Comparison of ENCODE assay signal across 1 cellular context in the genomic region with DNA sequence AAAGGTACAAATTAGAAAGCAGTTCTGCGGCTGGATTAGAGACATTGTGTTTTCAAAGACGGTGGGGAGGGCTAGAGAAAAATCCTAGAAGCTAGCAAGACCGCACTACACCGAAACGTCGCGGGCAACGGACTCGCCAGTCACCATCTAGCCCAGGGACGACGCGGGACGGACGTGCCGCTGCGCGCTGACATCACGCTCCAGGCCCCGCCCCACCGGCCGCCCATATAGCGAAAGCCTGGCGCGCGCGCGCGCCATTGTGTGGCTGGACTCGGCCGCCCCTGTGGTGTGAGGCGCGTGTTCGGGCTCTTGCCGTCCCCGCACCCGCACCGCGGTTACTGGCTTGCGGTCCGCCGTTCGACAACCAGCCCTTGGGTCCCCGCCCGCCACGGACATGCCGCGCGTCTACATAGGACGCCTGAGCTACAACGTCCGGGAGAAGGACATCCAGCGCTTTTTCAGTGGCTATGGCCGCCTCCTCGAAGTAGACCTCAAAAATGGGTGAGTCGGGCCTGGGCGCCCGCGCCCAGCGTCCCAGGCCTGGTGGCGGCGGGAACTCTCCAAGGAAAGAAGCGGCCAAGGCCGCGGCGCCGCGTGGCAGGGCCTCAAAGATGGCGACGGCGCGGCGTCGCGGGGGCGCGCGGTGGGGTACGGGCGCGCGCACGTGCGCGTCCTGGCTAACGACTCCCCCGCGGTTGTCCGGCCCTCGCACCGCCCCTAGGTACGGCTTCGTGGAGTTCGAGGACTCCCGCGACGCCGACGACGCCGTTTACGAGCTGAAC.
TF ChIP-seq lines count a peak whose summit lies in the region.

A gene (plus strand): TSS at position 257 of the 782 bp plus-strand sequence. CDS start 138 bp downstream, at position 395.

TF ChIP-seq in A549, 52 proteins besides CTCF, POLR2A, EP300 and RAD21 (continued from another document):
- TF ChIP-seq, protein P1, sequence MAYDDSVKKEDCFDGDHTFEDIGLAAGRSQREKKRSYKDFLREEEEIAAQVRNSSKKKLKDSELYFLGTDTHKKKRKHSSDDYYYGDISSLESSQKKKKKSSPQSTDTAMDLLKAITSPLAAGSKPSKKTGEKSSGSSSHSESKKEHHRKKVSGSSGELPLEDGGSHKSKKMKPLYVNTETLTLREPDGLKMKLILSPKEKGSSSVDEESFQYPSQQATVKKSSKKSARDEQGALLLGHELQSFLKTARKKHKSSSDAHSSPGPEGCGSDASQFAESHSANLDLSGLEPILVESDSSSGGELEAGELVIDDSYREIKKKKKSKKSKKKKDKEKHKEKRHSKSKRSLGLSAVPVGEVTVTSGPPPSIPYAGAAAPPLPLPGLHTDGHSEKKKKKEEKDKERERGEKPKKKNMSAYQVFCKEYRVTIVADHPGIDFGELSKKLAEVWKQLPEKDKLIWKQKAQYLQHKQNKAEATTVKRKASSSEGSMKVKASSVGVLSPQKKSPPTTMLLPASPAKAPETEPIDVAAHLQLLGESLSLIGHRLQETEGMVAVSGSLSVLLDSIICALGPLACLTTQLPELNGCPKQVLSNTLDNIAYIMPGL (CRISPR knock-in tag; IDR thresholded peaks at IDR 0.05; ENCODE audit: borderline replicate concordance) = peak; percentile 85; the same call in 1 of the 2 replicates
- TF ChIP-seq JUN (IDR thresholded peaks at IDR 0.05) = peak; percentile 98 to 99
- TF ChIP-seq SMC3 (IDR thresholded peaks at IDR 0.05) = no peak
- TF ChIP-seq, protein P2, sequence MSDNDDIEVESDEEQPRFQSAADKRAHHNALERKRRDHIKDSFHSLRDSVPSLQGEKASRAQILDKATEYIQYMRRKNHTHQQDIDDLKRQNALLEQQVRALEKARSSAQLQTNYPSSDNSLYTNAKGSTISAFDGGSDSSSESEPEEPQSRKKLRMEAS (IDR thresholded peaks at IDR 0.05) = peak; percentile 97
- TF ChIP-seq, protein P3, sequence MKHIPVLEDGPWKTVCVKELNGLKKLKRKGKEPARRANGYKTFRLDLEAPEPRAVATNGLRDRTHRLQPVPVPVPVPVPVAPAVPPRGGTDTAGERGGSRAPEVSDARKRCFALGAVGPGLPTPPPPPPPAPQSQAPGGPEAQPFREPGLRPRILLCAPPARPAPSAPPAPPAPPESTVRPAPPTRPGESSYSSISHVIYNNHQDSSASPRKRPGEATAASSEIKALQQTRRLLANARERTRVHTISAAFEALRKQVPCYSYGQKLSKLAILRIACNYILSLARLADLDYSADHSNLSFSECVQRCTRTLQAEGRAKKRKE (CRISPR knock-in tag; IDR thresholded peaks at IDR 0.05; ENCODE audit: low read depth) = peak; percentile 61; the same call in 1 of the 2 replicates
- peak; percentile 100 for TF ChIP-seq PHF8 (IDR thresholded peaks at IDR 0.05; ENCODE audit: borderline replicate concordance, low read depth)
- TF ChIP-seq ESRRA (IDR thresholded peaks at IDR 0.05; ENCODE audit: borderline replicate concordance, low read length) = no peak
- TF ChIP-seq, protein P4, sequence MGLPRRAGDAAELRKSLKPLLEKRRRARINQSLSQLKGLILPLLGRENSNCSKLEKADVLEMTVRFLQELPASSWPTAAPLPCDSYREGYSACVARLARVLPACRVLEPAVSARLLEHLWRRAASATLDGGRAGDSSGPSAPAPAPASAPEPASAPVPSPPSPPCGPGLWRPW (IDR thresholded peaks at IDR 0.05) = no peak
- no peak for TF ChIP-seq NFE2L2 (conservative IDR thresholded peaks at IDR 0.05; ENCODE audit: low read length)
- TF ChIP-seq HEYL (CRISPR knock-in tag; IDR thresholded peaks at IDR 0.05) = no peak
- 0 out of 2 replicates have a peak, but pooled peaks have one; percentile 13 for TF ChIP-seq KDM5A (IDR thresholded peaks at IDR 0.05)
- TF ChIP-seq, protein P5, sequence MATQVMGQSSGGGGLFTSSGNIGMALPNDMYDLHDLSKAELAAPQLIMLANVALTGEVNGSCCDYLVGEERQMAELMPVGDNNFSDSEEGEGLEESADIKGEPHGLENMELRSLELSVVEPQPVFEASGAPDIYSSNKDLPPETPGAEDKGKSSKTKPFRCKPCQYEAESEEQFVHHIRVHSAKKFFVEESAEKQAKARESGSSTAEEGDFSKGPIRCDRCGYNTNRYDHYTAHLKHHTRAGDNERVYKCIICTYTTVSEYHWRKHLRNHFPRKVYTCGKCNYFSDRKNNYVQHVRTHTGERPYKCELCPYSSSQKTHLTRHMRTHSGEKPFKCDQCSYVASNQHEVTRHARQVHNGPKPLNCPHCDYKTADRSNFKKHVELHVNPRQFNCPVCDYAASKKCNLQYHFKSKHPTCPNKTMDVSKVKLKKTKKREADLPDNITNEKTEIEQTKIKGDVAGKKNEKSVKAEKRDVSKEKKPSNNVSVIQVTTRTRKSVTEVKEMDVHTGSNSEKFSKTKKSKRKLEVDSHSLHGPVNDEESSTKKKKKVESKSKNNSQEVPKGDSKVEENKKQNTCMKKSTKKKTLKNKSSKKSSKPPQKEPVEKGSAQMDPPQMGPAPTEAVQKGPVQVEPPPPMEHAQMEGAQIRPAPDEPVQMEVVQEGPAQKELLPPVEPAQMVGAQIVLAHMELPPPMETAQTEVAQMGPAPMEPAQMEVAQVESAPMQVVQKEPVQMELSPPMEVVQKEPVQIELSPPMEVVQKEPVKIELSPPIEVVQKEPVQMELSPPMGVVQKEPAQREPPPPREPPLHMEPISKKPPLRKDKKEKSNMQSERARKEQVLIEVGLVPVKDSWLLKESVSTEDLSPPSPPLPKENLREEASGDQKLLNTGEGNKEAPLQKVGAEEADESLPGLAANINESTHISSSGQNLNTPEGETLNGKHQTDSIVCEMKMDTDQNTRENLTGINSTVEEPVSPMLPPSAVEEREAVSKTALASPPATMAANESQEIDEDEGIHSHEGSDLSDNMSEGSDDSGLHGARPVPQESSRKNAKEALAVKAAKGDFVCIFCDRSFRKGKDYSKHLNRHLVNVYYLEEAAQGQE (IDR thresholded peaks at IDR 0.05) = peak; percentile 52; the same call in 1 of the 2 replicates
- TF ChIP-seq, protein P6, sequence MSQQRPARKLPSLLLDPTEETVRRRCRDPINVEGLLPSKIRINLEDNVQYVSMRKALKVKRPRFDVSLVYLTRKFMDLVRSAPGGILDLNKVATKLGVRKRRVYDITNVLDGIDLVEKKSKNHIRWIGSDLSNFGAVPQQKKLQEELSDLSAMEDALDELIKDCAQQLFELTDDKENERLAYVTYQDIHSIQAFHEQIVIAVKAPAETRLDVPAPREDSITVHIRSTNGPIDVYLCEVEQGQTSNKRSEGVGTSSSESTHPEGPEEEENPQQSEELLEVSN (IDR thresholded peaks at IDR 0.05; ENCODE audit: borderline replicate concordance, low read depth) = peak; percentile 72
- no peak for TF ChIP-seq FOSL2 (IDR thresholded peaks at IDR 0.05)
- TF ChIP-seq FOSL2 (CRISPR knock-in tag; IDR thresholded peaks at IDR 0.05) = 0 out of 2 replicates have a peak, but pooled peaks have one; percentile 29
- no peak for TF ChIP-seq ZC3H11A (IDR thresholded peaks at IDR 0.05)
- no peak for TF ChIP-seq BHLHE40 (IDR thresholded peaks at IDR 0.05; ENCODE audit: low read depth, low read length)
- no peak for TF ChIP-seq HDAC2 (IDR thresholded peaks at IDR 0.05)
- TF ChIP-seq HOXB13 (CRISPR knock-in tag; IDR thresholded peaks at IDR 0.05; ENCODE audit: low read depth) = peak; percentile 81; the same call in 1 of the 2 replicates
- no peak for TF ChIP-seq RNF2 (IDR thresholded peaks at IDR 0.05; ENCODE audit: borderline replicate concordance, low read depth)
- no peak for TF ChIP-seq RARB (CRISPR knock-in tag; IDR thresholded peaks at IDR 0.05)
- TF ChIP-seq CBX8 (IDR thresholded peaks at IDR 0.05) = no peak
- no peak for TF ChIP-seq CBX2 (IDR thresholded peaks at IDR 0.05; ENCODE audit: borderline replicate concordance, low read depth)
- TF ChIP-seq NPAS2 (CRISPR knock-in tag; IDR thresholded peaks at IDR 0.05; ENCODE audit: borderline replicate concordance) = peak; percentile 9; the same call in 1 of the 2 replicates
- 0 out of 2 replicates have a peak, but pooled peaks have one; percentile 31 for TF ChIP-seq HOXA7 (CRISPR knock-in tag; IDR thresholded peaks at IDR 0.05)
- no peak for TF ChIP-seq ZSCAN20 (CRISPR knock-in tag; IDR thresholded peaks at IDR 0.05)
- no peak for TF ChIP-seq CHD4 (IDR thresholded peaks at IDR 0.05; ENCODE audit: borderline replicate concordance)
- TF ChIP-seq CHD2 (IDR thresholded peaks at IDR 0.05; ENCODE audit: low read length, partially characterized antibody) = no peak
- TF ChIP-seq CEBPB (IDR thresholded peaks at IDR 0.05) = no peak
- peak; percentile 12; the same call in 1 of the 2 replicates for TF ChIP-seq RFX5 (IDR thresholded peaks at IDR 0.05)
- TF ChIP-seq RCOR1 (IDR thresholded peaks at IDR 0.05; ENCODE audit: low read depth, low read length) = no peak
- TF ChIP-seq ZFP36 (IDR thresholded peaks at IDR 0.05; ENCODE audit: borderline replicate concordance, partially characterized antibody) = no peak
- TF ChIP-seq MAFK (IDR thresholded peaks at IDR 0.05; ENCODE audit: partially characterized antibody) = no peak
- peak; percentile 74; the same call in 1 of the 2 replicates for TF ChIP-seq EHF (CRISPR knock-in tag; IDR thresholded peaks at IDR 0.05)
- TF ChIP-seq, protein P7, sequence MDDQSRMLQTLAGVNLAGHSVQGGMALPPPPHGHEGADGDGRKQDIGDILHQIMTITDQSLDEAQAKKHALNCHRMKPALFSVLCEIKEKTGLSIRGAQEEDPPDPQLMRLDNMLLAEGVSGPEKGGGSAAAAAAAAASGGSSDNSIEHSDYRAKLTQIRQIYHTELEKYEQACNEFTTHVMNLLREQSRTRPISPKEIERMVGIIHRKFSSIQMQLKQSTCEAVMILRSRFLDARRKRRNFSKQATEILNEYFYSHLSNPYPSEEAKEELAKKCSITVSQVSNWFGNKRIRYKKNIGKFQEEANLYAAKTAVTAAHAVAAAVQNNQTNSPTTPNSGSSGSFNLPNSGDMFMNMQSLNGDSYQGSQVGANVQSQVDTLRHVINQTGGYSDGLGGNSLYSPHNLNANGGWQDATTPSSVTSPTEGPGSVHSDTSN (IDR thresholded peaks at IDR 0.05) = 0 out of 2 replicates have a peak, but pooled peaks have one; percentile 15
TF ChIP-seq in A549: peak in this region for 23.
